21 cellular contexts compared by ENCODE assay signal in the genomic region with DNA sequence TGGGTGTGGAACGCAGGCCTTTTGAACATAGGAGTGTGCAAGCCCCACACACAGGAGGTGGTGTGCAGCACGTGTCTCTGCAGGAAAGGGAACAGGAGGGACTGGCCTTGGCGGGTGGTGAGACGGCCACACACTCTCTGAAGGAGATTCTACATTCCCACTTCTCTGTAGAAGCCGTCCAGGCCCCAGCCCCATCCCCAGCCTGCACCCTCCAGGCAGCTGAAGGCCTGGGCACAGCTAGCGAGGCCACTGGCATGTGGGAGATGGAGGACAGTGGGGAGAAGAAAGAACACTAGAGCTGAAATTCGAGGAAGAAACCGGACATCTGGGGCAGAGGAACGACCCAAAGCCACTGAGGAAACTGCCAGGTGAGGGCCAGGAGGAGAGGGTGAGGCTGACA.
DNase-seq lines count a peak whose midpoint lies in the region; ATAC-seq, FAIRE-seq and TF ChIP-seq lines count a peak whose summit lies in the region.
"Had no signal": no experiment of that assay in that cellular context is flagged by ENCODE, and none has a peak within 500 bp of the region (broad histone marks: within the 10 kb centered on the region; RNA-seq: fewer than 3 reads in every experiment).

No MANE protein-coding gene starts in this region.

- TF ChIP-seq POLR2A in H1 (IDR thresholded peaks at IDR 0.05; ENCODE audit: control extremely low read depth in 1 of 2, low read depth in 2 of 2, low read length in 2 of 2) = no peak

- H3K56ac ChIP-seq in H9 (ENCODE audit: insufficient read length, low read depth, low read length) = no peak overlapping the region
- H3K56ac ChIP-seq in H1 (replicated peaks; ENCODE audit: insufficient read length, low read depth, low read length) = no peak overlapping the region

- POLR2A ChIA-PET in H1 (lab: Charles Lee; ENCODE audit: partially characterized antibody) = no interaction called here

- H3K79me1 ChIP-seq in H9 (ENCODE audit: insufficient read depth, low read depth, low read length, poor library complexity, severe bottlenecking) (no peaks in the 10 kb centered on the region), H1 (ENCODE audit: low read depth, low read length) (no peaks in the 10 kb centered on the region), neuronal stem cell (ENCODE audit: low read depth, low read length) (no peaks in the 10 kb centered on the region)

- H3K79me2 ChIP-seq in H9 (ENCODE audit: insufficient read depth, low read length) (no peaks in the 10 kb centered on the region), H1 (ENCODE audit: control insufficient read depth in 1 of 2, insufficient read depth in 2 of 2, low read length in 2 of 2) (no peaks in the 10 kb centered on the region)

- no peak for TF ChIP-seq CTCF in H9 (conservative IDR thresholded peaks at IDR 0.05)
- TF ChIP-seq CTCF in H1 (IDR thresholded peaks at IDR 0.05; ENCODE audit: control extremely low read depth in 1 of 3, insufficient read depth in 1 of 3, low read depth in 1 of 3, low read length in 3 of 3) = no peak

- WGBS in H9 (ENCODE audit: extremely low coverage, insufficient read length, low lambda C conversion rate) = no CpG with 5 or more reads among the region's 9 CpGs
- 86% methylated on average over 7 of the region's 9 CpGs; no CpG with 5 or more reads in 1 of the 2 experiments for WGBS in H1 (ENCODE audit: extremely low coverage in 1 of 2, insufficient coverage in 1 of 2, insufficient read length in 1 of 2, insufficient replicate concordance in 2 of 2, low coverage in 1 of 2, low lambda C conversion rate in 2 of 2, missing lambda C conversion rate in 1 of 2), 2 experiments
- WGBS in neuronal stem cell (ENCODE audit: extremely low coverage in 2 of 2, insufficient read length in 2 of 2, insufficient replicate concordance in 1 of 2), 2 donors = no CpG with 5 or more reads among the region's 9 CpGs

- H3K4me3 Mint-ChIP-seq in H9 = no peak overlapping the region
- H3K4me3 Mint-ChIP-seq in activated CD8-positive, alpha-beta memory T cell treated with anti-CD3 and anti-CD28 coated beads, Interleukin-2, amount 10 ng/mL, durations not matched to agents 7 days and 5 days = no peak overlapping the region
- H3K4me3 Mint-ChIP-seq: B cell; CD4-positive, CD25-positive, alpha-beta regulatory T cell; CD8-positive, alpha-beta T cell; HFFc6 had no signal

- H3K36me3 Mint-ChIP-seq in H9 (ENCODE audit: insufficient read depth in 1 of 3, low read depth in 3 of 3) = no peaks in the 10 kb centered on the region; a peak in 1 of 7 replicates
- H3K36me3 Mint-ChIP-seq in activated CD8-positive, alpha-beta memory T cell treated with anti-CD3 and anti-CD28 coated beads, Interleukin-2, amount 10 ng/mL, durations not matched to agents 7 days and 5 days = no peaks in the 10 kb centered on the region
- H3K36me3 Mint-ChIP-seq: CD4-positive, CD25-positive, alpha-beta regulatory T cell; CD8-positive, alpha-beta T cell had no signal

- H3K4me1 ChIP-seq in H9 (ENCODE audit: insufficient read depth, low read length) = peaks cover 4% of the 10 kb centered on the region; the same call in 1 of the 2 replicates
- H3K4me1 ChIP-seq in H1 (replicated peaks in 1 of 4; ENCODE audit: control insufficient read depth in 3 of 4, insufficient read depth in 4 of 4, low read length in 3 of 4) = peaks cover 0 to 23% (median 15%) of the 10 kb centered on the region in 4 experiments; a peak in 6 of 7 replicates
- peaks cover 26 to 27% of the 10 kb centered on the region in 2 donors for H3K4me1 ChIP-seq in neuronal stem cell (ENCODE audit: control insufficient read depth in 2 of 2, insufficient read depth in 1 of 2, low read depth in 1 of 2, low read length in 2 of 2)
- H3K4me1 ChIP-seq: Caco-2, HAP-1 had no signal

- H3K4me3 ChIP-seq in H1 (ENCODE audit: extremely low read depth in 1 of 4, insufficient read depth in 2 of 4, low read depth in 3 of 4, low read length in 4 of 4) = no peak overlapping the region
- no peak overlapping the region for H3K4me3 ChIP-seq in neuronal stem cell (ENCODE audit: low read length in 2 of 2)
- H3K4me3 ChIP-seq: BLaER1, GM23248, HAP-1 had no signal

- H2BK5ac ChIP-seq in H9 (ENCODE audit: insufficient read length, low read length) (no peak overlapping the region), H1 (ENCODE audit: low read depth, low read length) (no peak overlapping the region), neuronal stem cell (ENCODE audit: low read length) (no peak overlapping the region)

- H3K23me2 ChIP-seq in H9 (ENCODE audit: insufficient read length, low read depth, low read length, poor library complexity, severe bottlenecking) (no peaks in the 10 kb centered on the region), H1 (ENCODE audit: low read depth, low read length) (peaks cover 9% of the 10 kb centered on the region)

- CTCF ChIA-PET in H1 (lab: Charles Lee; ENCODE audit: partially characterized antibody) = no interaction called here
- CTCF ChIA-PET in activated CD8-positive, alpha-beta memory T cell treated with anti-CD3 and anti-CD28 coated beads, Interleukin-2, amount 10 ng/mL, durations not matched to agents 7 days and 5 days (lab: Charles Lee) = no interaction called here

- H2AK5ac ChIP-seq in H9 (ENCODE audit: insufficient read length, low read length) = no peak overlapping the region
- H2AK5ac ChIP-seq in H1 (ENCODE audit: low read depth, low read length) = peak overlapping the region; percentile 24; the same call in 1 of the 2 replicates
- peak overlapping the region; percentile 23 for H2AK5ac ChIP-seq in neuronal stem cell (ENCODE audit: low read depth, low read length)

- ATAC-seq in activated CD8-positive, alpha-beta memory T cell treated with anti-CD3 and anti-CD28 coated beads, Interleukin-2, amount 10 ng/mL, durations not matched to agents 7 days and 5 days = no peak
- no peak for ATAC-seq in GM21423 (IDR thresholded peaks at IDR 0.05; ENCODE audit: unreplicated experiment)
- ATAC-seq: CD8-positive, alpha-beta T cell had no signal

- H4K8ac ChIP-seq in H9 (replicated peaks; ENCODE audit: insufficient read length, low read depth, low read length) (no peak overlapping the region), H1 (ENCODE audit: extremely low read depth, insufficient read depth, low read length) (peak overlapping the region; percentile 82), neuronal stem cell (ENCODE audit: low read depth, low read length) (no peak overlapping the region)

- H3K4ac ChIP-seq in H9 (ENCODE audit: low read depth, low read length) = no peak overlapping the region
- H3K4ac ChIP-seq in H1 (replicated peaks; ENCODE audit: insufficient read length, low read depth, low read length) = no peak overlapping the region
- no peak overlapping the region for H3K4ac ChIP-seq in neuronal stem cell (ENCODE audit: low read length)

- DNase-seq in H9 = no peak
- DNase-seq in H1 (ENCODE audit: low read depth in 1 of 2, low spot score in 2 of 2) = no peak
- DNase-seq in neuronal stem cell (ENCODE audit: low spot score) = no peak
- no peak for DNase-seq in activated CD8-positive, alpha-beta memory T cell treated with anti-CD3 and anti-CD28 coated beads, Interleukin-2, amount 10 ng/mL, durations not matched to agents 7 days and 5 days
- no peak for DNase-seq in NCI-H345 treated with DMSO at 0.1 percent for 48 hours (lab: John Stamatoyannopoulos, UW; ENCODE audit: unreplicated experiment)
- DNase-seq: Caco-2; CD4-positive, CD25-positive, alpha-beta regulatory T cell; CD8-positive, alpha-beta T cell; DMS153; DND-41; GM23248; HFFc6 had no signal

- H3T11ph ChIP-seq in H9 (ENCODE audit: low read length) = no peak overlapping the region

- H2BK120ac ChIP-seq in H9 (ENCODE audit: low read depth, low read length, poor library complexity, severe bottlenecking) (no peak overlapping the region), H1 (replicated peaks; ENCODE audit: low read depth, low read length) (no peak overlapping the region), neuronal stem cell (ENCODE audit: low read depth, low read length) (no peak overlapping the region)

- H3K27ac ChIP-seq in H9 (ENCODE audit: insufficient read length, low read depth, low read length) (no peak overlapping the region), H1 (ENCODE audit: low read depth, low read length) (no peak overlapping the region), neuronal stem cell (replicated peaks; ENCODE audit: low read length) (no peak overlapping the region)
- H3K27ac ChIP-seq: 22Rv1, BLaER1, C4-2B, GM23248 had no signal

- H2BK15ac ChIP-seq in H9 (ENCODE audit: low read depth, low read length) (no peak overlapping the region), H1 (ENCODE audit: low read length) (peak overlapping the region; percentile 95; the same call in 1 of the 2 replicates), neuronal stem cell (ENCODE audit: low read length) (peak overlapping the region; percentile 11)

- no peaks in the 10 kb centered on the region for H3K27me3 ChIP-seq in H9 (ENCODE audit: insufficient read depth, low read length)
- peaks cover 0 to 3% (median 0%) of the 10 kb centered on the region in 4 experiments; a peak in 1 of 7 replicates for H3K27me3 ChIP-seq in H1 (replicated peaks in 1 of 4; ENCODE audit: control insufficient read depth in 3 of 4, extremely low read depth in 1 of 4, insufficient read depth in 3 of 4, low read length in 3 of 4)
- no peaks in the 10 kb centered on the region for H3K27me3 ChIP-seq in neuronal stem cell (ENCODE audit: control insufficient read depth in 3 of 3, insufficient read depth in 3 of 3, low read depth in 1 of 3, low read length in 3 of 3)
- H3K27me3 ChIP-seq: BLaER1 had no signal

- H2AFZ ChIP-seq in H9 (ENCODE audit: low read length) = no peak overlapping the region
- no peak overlapping the region for H2AFZ ChIP-seq in H1 (ENCODE audit: low read length)
- H2AFZ ChIP-seq in neuronal stem cell (ENCODE audit: low read length) = no peak overlapping the region
- H2AFZ ChIP-seq: GM23248 had no signal

- H3K27ac Mint-ChIP-seq in H9 = no peak overlapping the region
- no peak overlapping the region for H3K27ac Mint-ChIP-seq in activated CD8-positive, alpha-beta memory T cell treated with anti-CD3 and anti-CD28 coated beads, Interleukin-2, amount 10 ng/mL, durations not matched to agents 7 days and 5 days
- H3K27ac Mint-ChIP-seq: B cell; CD8-positive, alpha-beta T cell; HFFc6 had no signal

- TF ChIP-seq RAD21 in H1 (IDR thresholded peaks at IDR 0.05 in 1 of 2, conservative IDR thresholded peaks at IDR 0.05 in 1 of 2; ENCODE audit: low read depth in 2 of 2, low read length in 2 of 2) = no peak

- H3K36me3 ChIP-seq in H1 (ENCODE audit: control insufficient read depth in 2 of 4, insufficient read depth in 4 of 4, low read length in 3 of 4) (no peaks in the 10 kb centered on the region; a peak in 1 of 8 replicates), neuronal stem cell (replicated peaks in 1 of 2; ENCODE audit: control insufficient read depth in 2 of 2, insufficient read depth in 2 of 2, low read length in 2 of 2) (peaks cover 0 to under 1% of the 10 kb centered on the region in 2 donors)
- H3K36me3 ChIP-seq: BLaER1, HAP-1 had no signal

- H3K4me2 ChIP-seq in H9 (ENCODE audit: insufficient read depth, insufficient read length, low read length) (no peak overlapping the region), H1 (ENCODE audit: insufficient read depth in 1 of 2, low read depth in 2 of 2, low read length in 2 of 2) (no peak overlapping the region), neuronal stem cell (ENCODE audit: insufficient read depth, low read length, poor library complexity, severe bottlenecking) (no peak overlapping the region)
- H3K4me2 ChIP-seq: BLaER1 had no signal

- H3K23ac ChIP-seq in H9 (ENCODE audit: insufficient read length, low read depth, low read length) (no peak overlapping the region), H1 (ENCODE audit: insufficient read length) (no peak overlapping the region), neuronal stem cell (ENCODE audit: low read depth, low read length, poor library complexity) (no peak overlapping the region)

- H2BK20ac ChIP-seq in H9 (ENCODE audit: low read depth, low read length, poor library complexity, severe bottlenecking) = no peak overlapping the region
- H2BK20ac ChIP-seq in H1 (ENCODE audit: low read length) = 0 out of 2 replicates have a peak overlapping the region, but pooled peaks have one; percentile 43

- no peak overlapping the region; the same call in 1 of the 2 replicates for H3K14ac ChIP-seq in H9 (ENCODE audit: insufficient read depth, low read length)
- no peak overlapping the region for H3K14ac ChIP-seq in H1 (ENCODE audit: insufficient read length)
- peak overlapping the region; percentile 56 for H3K14ac ChIP-seq in neuronal stem cell (ENCODE audit: low read length)

- FAIRE-seq in H1 (lab: Jason Lieb, UNC) = no peak
- FAIRE-seq: A204.1, G401.6, GM12892 had no signal

- H4K5ac ChIP-seq in H9 (ENCODE audit: insufficient read length, low read depth, low read length) (no peak overlapping the region), H1 (ENCODE audit: insufficient read length, low read depth, low read length) (no peak overlapping the region)

- H3K18ac ChIP-seq in H9 (ENCODE audit: insufficient read length, low read depth, low read length) (peak overlapping the region; percentile 24), H1 (ENCODE audit: extremely low read depth, low read length) (no peak overlapping the region), neuronal stem cell (ENCODE audit: low read length) (peak overlapping the region; percentile 66)

- H2BK12ac ChIP-seq in H9 (ENCODE audit: insufficient read length, low read depth, low read length) (no peak overlapping the region), H1 (ENCODE audit: low read depth, low read length) (peak overlapping the region; percentile 63; the same call in 1 of the 2 replicates), neuronal stem cell (ENCODE audit: low read length) (peak overlapping the region; percentile 34)

- H3K9me3 ChIP-seq in H9 (ENCODE audit: control insufficient read depth, low read depth, low read length) (no peaks in the 10 kb centered on the region), H1 (ENCODE audit: insufficient read depth in 2 of 2, low read depth in 1 of 2, low read length in 1 of 2) (peaks cover 4 to 5% of the 10 kb centered on the region in 2 experiments; a peak in 2 of 4 replicates), neuronal stem cell (replicated peaks in 1 of 2; ENCODE audit: control insufficient read depth in 2 of 2, insufficient read depth in 1 of 2, low read depth in 1 of 2, low read length in 2 of 2) (peaks cover 10% of the 10 kb centered on the region in 2 donors)
- H3K9me3 ChIP-seq: HAP-1 had no signal

- H4K91ac ChIP-seq in H9 (ENCODE audit: insufficient read length, low read depth, low read length) (no peak overlapping the region), H1 (replicated peaks; ENCODE audit: insufficient read length, low read length) (peak overlapping the region; percentile 78), neuronal stem cell (ENCODE audit: low read depth, low read length, poor library complexity) (no peak overlapping the region)

- no peak for TF ChIP-seq EP300 in H1 (IDR thresholded peaks at IDR 0.05; ENCODE audit: borderline replicate concordance in 1 of 2, low read depth in 2 of 2, low read length in 2 of 2)

- no peaks in the 10 kb centered on the region for H3K9me3 Mint-ChIP-seq in H9
- H3K9me3 Mint-ChIP-seq in activated CD8-positive, alpha-beta memory T cell treated with anti-CD3 and anti-CD28 coated beads, Interleukin-2, amount 10 ng/mL, durations not matched to agents 7 days and 5 days (ENCODE audit: low read depth) = no peaks in the 10 kb centered on the region
- H3K9me3 Mint-ChIP-seq: CD8-positive, alpha-beta T cell had no signal

- H3K9ac ChIP-seq in H9 (ENCODE audit: extremely low read depth, insufficient read length, low read length) = no peak overlapping the region
- H3K9ac ChIP-seq in H1 (replicated peaks in 1 of 4; ENCODE audit: extremely low read depth in 1 of 4, low read depth in 3 of 4, low read length in 3 of 4) = no peak overlapping the region
- no peak overlapping the region for H3K9ac ChIP-seq in neuronal stem cell (ENCODE audit: low read depth, low read length, poor library complexity)
- H3K9ac ChIP-seq: BLaER1, GM23248 had no signal

- H3K27me3 Mint-ChIP-seq in H9 (ENCODE audit: low read depth) = peaks cover 4% of the 10 kb centered on the region; the same call in 1 of the 2 replicates
- no peaks in the 10 kb centered on the region for H3K27me3 Mint-ChIP-seq in activated CD8-positive, alpha-beta memory T cell treated with anti-CD3 and anti-CD28 coated beads, Interleukin-2, amount 10 ng/mL, durations not matched to agents 7 days and 5 days
- H3K27me3 Mint-ChIP-seq: B cell had no signal

- H4K20me1 ChIP-seq in H9 (ENCODE audit: control insufficient read depth, insufficient read depth, insufficient read length) (no peaks in the 10 kb centered on the region), H1 (replicated peaks in 1 of 2; ENCODE audit: control insufficient read depth in 1 of 2, insufficient read depth in 2 of 2, low read length in 2 of 2) (peaks cover 0 to 2% of the 10 kb centered on the region in 2 experiments)
- H4K20me1 ChIP-seq: BLaER1 had no signal

- peaks cover 30 to 33% of the 10 kb centered on the region in 2 experiments for H3K4me1 Mint-ChIP-seq in H9
- H3K4me1 Mint-ChIP-seq in activated CD8-positive, alpha-beta memory T cell treated with anti-CD3 and anti-CD28 coated beads, Interleukin-2, amount 10 ng/mL, durations not matched to agents 7 days and 5 days = no peaks in the 10 kb centered on the region
- H3K4me1 Mint-ChIP-seq: B cell; CD4-positive, CD25-positive, alpha-beta regulatory T cell had no signal
